ENCODE assay signal across 16 cellular contexts in genomic region chr4:176833416-176833815, GRCh38. TPM values are rescaled to one million over a fixed set of nuclear protein-coding genes. Genes with fewer than 3 reads are reported as not detected.
"Had no signal": no experiment of that assay in that cellular context is flagged by ENCODE, and none has a peak within 500 bp of the region (broad histone marks: within the 10 kb centered on the region; RNA-seq: fewer than 3 reads in every experiment).

No MANE protein-coding gene starts in this region.

- H3K9me3 Mint-ChIP-seq: activated CD4-positive, alpha-beta memory T cell treated with anti-CD3 and anti-CD28 coated beads, Interleukin-2, amount 10 ng/mL, durations not matched to agents 7 days and 5 days; activated naive CD8-positive, alpha-beta T cell treated with anti-CD3 and anti-CD28 coated beads for 36 hours; activated T-cell treated with anti-CD3 and anti-CD28 coated beads, Interleukin-2, amount 50 U/mL, for 72 hours; endodermal cell had no signal

- H3K27ac Mint-ChIP-seq: activated CD4-positive, alpha-beta memory T cell treated with anti-CD3 and anti-CD28 coated beads, Interleukin-2, amount 10 ng/mL, durations not matched to agents 7 days and 5 days; activated naive CD8-positive, alpha-beta T cell treated with anti-CD3 and anti-CD28 coated beads for 36 hours; activated T-cell treated with anti-CD3 and anti-CD28 coated beads, Interleukin-2, amount 50 U/mL, for 72 hours; endodermal cell; natural killer cell treated with Interleukin-12 subunit alpha and Interleukin-12 subunit beta and Interleukin-15 and Interleukin-18, amount 100 ng/mL, for 72 hours had no signal

- H3K27me3 ChIP-seq: gastrocnemius medialis, heart right ventricle, sigmoid colon had no signal

- FAIRE-seq: bronchial epithelial cell had no signal

- H3K36me3 ChIP-seq: gastrocnemius medialis, heart right ventricle, sigmoid colon had no signal

- H3K9me3 ChIP-seq: gastrocnemius medialis, heart right ventricle, sigmoid colon had no signal

- H3K27me3 Mint-ChIP-seq: activated CD4-positive, alpha-beta memory T cell treated with anti-CD3 and anti-CD28 coated beads, Interleukin-2, amount 10 ng/mL, durations not matched to agents 7 days and 5 days; activated naive CD8-positive, alpha-beta T cell treated with anti-CD3 and anti-CD28 coated beads for 36 hours; natural killer cell treated with Interleukin-12 subunit alpha and Interleukin-12 subunit beta and Interleukin-15 and Interleukin-18, amount 100 ng/mL, for 72 hours had no signal

- H3K4me1 Mint-ChIP-seq: activated CD4-positive, alpha-beta memory T cell treated with anti-CD3 and anti-CD28 coated beads, Interleukin-2, amount 10 ng/mL, durations not matched to agents 7 days and 5 days; activated naive CD8-positive, alpha-beta T cell treated with anti-CD3 and anti-CD28 coated beads for 36 hours had no signal

- H3K4me3 Mint-ChIP-seq: activated CD4-positive, alpha-beta memory T cell treated with anti-CD3 and anti-CD28 coated beads, Interleukin-2, amount 10 ng/mL, durations not matched to agents 7 days and 5 days; activated naive CD8-positive, alpha-beta T cell treated with anti-CD3 and anti-CD28 coated beads for 36 hours; activated T-cell treated with anti-CD3 and anti-CD28 coated beads, Interleukin-2, amount 50 U/mL, for 72 hours; endodermal cell; natural killer cell treated with Interleukin-12 subunit alpha and Interleukin-12 subunit beta and Interleukin-15 and Interleukin-18, amount 100 ng/mL, for 72 hours had no signal

- H3K4me3 ChIP-seq: gastrocnemius medialis, heart right ventricle, sigmoid colon had no signal

- H3K4me1 ChIP-seq: sigmoid colon had no signal

- DNase-seq: activated CD4-positive, alpha-beta memory T cell treated with anti-CD3 and anti-CD28 coated beads, Interleukin-2, amount 10 ng/mL, durations not matched to agents 7 days and 5 days; activated gamma-delta T cell treated with Interleukin-2 at 50 U/mL for 16 hours; activated naive CD8-positive, alpha-beta T cell treated with anti-CD3 and anti-CD28 coated beads for 36 hours; activated T-cell treated with anti-CD3 and anti-CD28 coated beads, Interleukin-2, amount 50 U/mL, for 72 hours; anterior cingulate cortex; endodermal cell; gastrocnemius medialis; heart right ventricle; islet precursor cell; sigmoid colon; stimulated activated CD4-positive, alpha-beta T cell treated with anti-CD3 and anti-CD28 coated beads, Interleukin-12 subunit alpha, Interleukin-12 subunit beta, amount 100 ng/mL, for 4 hours; stimulated activated naive CD4-positive, alpha-beta T cell treated with Interleukin-2 at 50 U/mL for 16 hours; T-helper 9 cell; trophoblast cell had no signal

- H3K27ac ChIP-seq: gastrocnemius medialis, heart right ventricle, sigmoid colon had no signal

- H3K36me3 Mint-ChIP-seq: activated naive CD8-positive, alpha-beta T cell treated with anti-CD3 and anti-CD28 coated beads for 36 hours had no signal

RNA-seq across cellular contexts. Expression of gene VEGFC, which starts 40.7 kb away (rescaled TPM):
- total RNA-seq: activated CD4-positive, alpha-beta memory T cell treated with anti-CD3 and anti-CD28 coated beads, Interleukin-2, amount 10 ng/mL, durations not matched to agents 7 days and 5 days; activated naive CD8-positive, alpha-beta T cell treated with anti-CD3 and anti-CD28 coated beads for 36 hours; activated T-cell treated with anti-CD3 and anti-CD28 coated beads, Interleukin-2, amount 50 U/mL, for 72 hours; natural killer cell treated with Interleukin-12 subunit alpha and Interleukin-12 subunit beta and Interleukin-15 and Interleukin-18, amount 100 ng/mL, for 72 hours had no signal
